ENCODE assay signal across 9 cellular contexts in genomic region chr2:117401582-117401981, GRCh38.
"Had no signal": no experiment of that assay in that cellular context is flagged by ENCODE, and none has a peak within 500 bp of the region (broad histone marks: within the 10 kb centered on the region; RNA-seq: fewer than 3 reads in every experiment).

No MANE protein-coding gene starts in this region.

- H3K27ac ChIP-seq: GM23248, KMS-11 had no signal

- H3K9ac ChIP-seq: GM23248, KMS-11 had no signal

- H2AFZ ChIP-seq: GM23248 had no signal

- FAIRE-seq: HTR-8/SVneo had no signal

- H3K4me2 ChIP-seq: KMS-11 had no signal

- H3K4me3 ChIP-seq: GM23248, HAP-1 had no signal

- H3K9me3 ChIP-seq: HAP-1 had no signal

- H3K36me3 ChIP-seq: HAP-1 had no signal

- DNase-seq: GM23248, GOT3, H7, HFFc6, KBM-7 had no signal

- H3K4me3 Mint-ChIP-seq: HFFc6 had no signal

- ATAC-seq: HCT116 had no signal

- H3K27ac Mint-ChIP-seq: HFFc6 had no signal

- H3K4me1 ChIP-seq: HAP-1 had no signal
